1 cellular context compared by ENCODE assay signal in genomic region chr20:25551413-25552210, GRCh38.
TF ChIP-seq lines count a peak whose summit lies in the region.

No MANE protein-coding gene starts in this region.

TF ChIP-seq in HepG2, 621 proteins besides CTCF, POLR2A, EP300 and RAD21:
- TF ChIP-seq ZNF44 (CRISPR knock-in tag; IDR thresholded peaks at IDR 0.05), result no peak
